6 cellular contexts compared by ENCODE assay signal in genomic region chr1:151147132-151147503, GRCh38. TPM values are rescaled to one million over a fixed set of nuclear protein-coding genes. Genes with fewer than 3 reads are reported as not detected.
DNase-seq lines count a peak whose midpoint lies in the region; ATAC-seq and TF ChIP-seq lines count a peak whose summit lies in the region.

No MANE protein-coding gene starts in this region.

- in situ Hi-C loops in IMR-90 (cut with MboI; ENCODE audit: low sequenced_read_pairs) = no loop called here

- H3K4ac ChIP-seq in IMR-90 (ENCODE audit: low read depth, low read length) = 0 out of 2 replicates have a peak overlapping the region, but pooled peaks have one; percentile 8

- ATAC-seq in IMR-90 (ENCODE audit: low read depth) = no peak
- peak; percentile 33 for ATAC-seq in omental fat pad (ENCODE audit: low FRiP score)

- peak overlapping the region; percentile 49 to 60; a peak in 2 of 4 replicates for H4K8ac ChIP-seq in IMR-90 (ENCODE audit: low read depth in 2 of 2, low read length in 2 of 2)

- H3K4me3 ChIP-seq in IMR-90 (ENCODE audit: insufficient read depth, low read depth, low read length) = peak overlapping the region; percentile 47

- BruUV-seq in IMR-90 (replicated peaks; lab: Mats Ljungman, UMichigan) = no TSS peak

- H3K27me3 ChIP-seq in IMR-90 (ENCODE audit: control insufficient read depth, insufficient read depth, low read length) = peaks cover 2% of the 10 kb centered on the region; the same call in 1 of the 2 replicates

- no peak overlapping the region for H3K18ac ChIP-seq in IMR-90 (ENCODE audit: low read depth, low read length)

- H4K91ac ChIP-seq in IMR-90 (ENCODE audit: insufficient read depth, low read depth, low read length) = no peak overlapping the region

- H2AK5ac ChIP-seq in IMR-90 (ENCODE audit: low read depth, low read length) = no peak overlapping the region

- H2AK9ac ChIP-seq in IMR-90 (replicated peaks; ENCODE audit: low read depth, low read length, poor library complexity) = peak overlapping the region; percentile 49

- TF ChIP-seq CTCF in IMR-90 (conservative IDR thresholded peaks at IDR 0.05; ENCODE audit: low read depth, low read length) (no peak), omental fat pad (IDR thresholded peaks at IDR 0.05) (no peak)

- H3K4me2 ChIP-seq in IMR-90 (ENCODE audit: low read depth, low read length) = peak overlapping the region; percentile 75

- peak overlapping the region; percentile 19; the same call in 1 of the 2 replicates for H3K27ac ChIP-seq in IMR-90 (ENCODE audit: insufficient read depth, low read length)

- H3K9me1 ChIP-seq in IMR-90 (ENCODE audit: insufficient read depth, low read length) = peaks cover 4% of the 10 kb centered on the region; the same call in 1 of the 2 replicates

- TF ChIP-seq RAD21 in IMR-90 (IDR thresholded peaks at IDR 0.05; ENCODE audit: low read length) = no peak

- no peak overlapping the region for H2BK15ac ChIP-seq in IMR-90 (ENCODE audit: low read depth, low read length)

- H3K9ac ChIP-seq in IMR-90 (ENCODE audit: low read depth, low read length) = peak overlapping the region; percentile 36

- no peak overlapping the region for H2BK120ac ChIP-seq in IMR-90 (ENCODE audit: low read depth, low read length)

- dilution Hi-C loops in IMR-90 (cut with HindIII; ENCODE audit: low sequenced_read_pairs, unreplicated experiment) = no loop called here

- CTCF ChIA-PET in IMR-90 (lab: Yijun Ruan, JAX) = no interaction called here

- H3K14ac ChIP-seq in IMR-90 (replicated peaks; ENCODE audit: low read depth, low read length) = peak overlapping the region; percentile 38; the same call in 1 of the 2 replicates

- H4K5ac ChIP-seq in IMR-90 (ENCODE audit: low read depth, low read length) = peak overlapping the region; percentile 4; the same call in 1 of the 2 replicates

- H3K79me1 ChIP-seq in IMR-90 (ENCODE audit: low read depth in 1 of 2, low read length in 2 of 2) = peaks cover 0 to 6% of the 10 kb centered on the region in 2 experiments; a peak in 1 of 4 replicates

- H2BK20ac ChIP-seq in IMR-90 (ENCODE audit: low read depth, low read length) = no peak overlapping the region

- peaks cover 5% of the 10 kb centered on the region for H3K4me1 ChIP-seq in IMR-90 (ENCODE audit: control insufficient read depth, insufficient read depth, low read length)

- H3K9me3 ChIP-seq in IMR-90 (ENCODE audit: control insufficient read depth, insufficient read depth, low read length) = no peaks in the 10 kb centered on the region

- POLR2A ChIA-PET in IMR-90 (lab: Charles Lee; ENCODE audit: unreplicated experiment) = no interaction called here

- no peak overlapping the region for H3K56ac ChIP-seq in IMR-90 (ENCODE audit: extremely low read depth, insufficient read depth, low read length)

- DNase-seq in IMR-90 (peak; percentile 9), cerebellum (ENCODE audit: low spot score) (peak; percentile 46), omental fat pad (ENCODE audit: low spot score) (no peak), OCI-M2 (lab: John Stamatoyannopoulos, UW; ENCODE audit: unreplicated experiment) (no peak), NCI-H510A treated with DMSO at 0.1 percent for 48 hours (lab: John Stamatoyannopoulos, UW) (no peak), NCI-H524 treated with DMSO at 0.1 percent for 48 hours (lab: John Stamatoyannopoulos, UW) (no peak)

- intact Hi-C loops in IMR-90 (cut with micrococcal nuclease) = loop anchor here (5.0 kb wide), 1 partner anchor 75 kb away; the partner anchor contains the start of gene GABPB2

- H3K36me3 ChIP-seq in IMR-90 (ENCODE audit: control insufficient read depth, insufficient read depth, low read length) = no peaks in the 10 kb centered on the region

- WGBS in IMR-90 (ENCODE audit: extremely low coverage in 2 of 2, insufficient read length in 1 of 2), 2 experiments = no CpG with 5 or more reads among the region's 7 CpGs

- peaks cover 5% of the 10 kb centered on the region; the same call in 1 of the 2 replicates for H4K20me1 ChIP-seq in IMR-90 (ENCODE audit: insufficient read depth, low read length)

- H2AFZ ChIP-seq in IMR-90 (replicated peaks; ENCODE audit: low read length, poor library complexity) = peak overlapping the region; percentile 83

- peak overlapping the region; percentile 24; the same call in 1 of the 2 replicates for H3K23ac ChIP-seq in IMR-90 (ENCODE audit: low read depth, low read length)

- no peak overlapping the region for H2BK5ac ChIP-seq in IMR-90 (ENCODE audit: low read depth, low read length, poor library complexity, severe bottlenecking)

- TF ChIP-seq POLR2A in IMR-90 (IDR thresholded peaks at IDR 0.05; ENCODE audit: low read depth, low read length) = no peak

TF ChIP-seq in IMR-90, 13 proteins besides CTCF, POLR2A, EP300 and RAD21:
- TF ChIP-seq FOS (IDR thresholded peaks at IDR 0.05; ENCODE audit: low read depth, low read length) (no peak), CEBPB (IDR thresholded peaks at IDR 0.05; ENCODE audit: low read depth, low read length) (peak; percentile 25; the same call in 1 of the 2 replicates)
TF ChIP-seq in IMR-90: peak in this region for 1.

RNA-seq across cellular contexts. Expression of gene SEMA6C, which starts 0.7 kb away (rescaled TPM):
- total RNA-seq in IMR-90 (2012; rRNA removed) = 0.36 and 0.56 TPM in 2 replicates
- 2.0 and 2.6 TPM in 2 replicates for polyA plus RNA-seq in IMR-90 (2012; rRNA removed)
- polyA plus RNA-seq in IMR-90 (2012; cell fraction: cytosol; rRNA removed) = 1.6 and 17.4 TPM in 2 replicates
- polyA plus RNA-seq in IMR-90 (2012; cell fraction: nucleus; rRNA removed; ENCODE audit: low replicate concordance) = 16.8 and 119 TPM in 2 replicates
- total RNA-seq in cerebellum = 21.4 TPM
- total RNA-seq in omental fat pad = 10 to 100 TPM in 1 of 4 donors, 1 to 10 TPM in 3; 2.6 to 25.5 (median 4.1) TPM

RNA-seq across cellular contexts. Expression of gene TNFAIP8L2, which starts 9.3 kb away (rescaled TPM):
- total RNA-seq in IMR-90 (2012; rRNA removed) (not detected in 2 replicates), cerebellum (1.6 TPM), omental fat pad (10 to 100 TPM in 3 of 4 donors, 1 to 10 TPM in 1; 7.6 to 16.4 (median 13.0) TPM)
- not detected in 2 replicates for polyA plus RNA-seq in IMR-90 (2012; rRNA removed)
- polyA plus RNA-seq in IMR-90 (2012; cell fraction: cytosol; rRNA removed) = not detected in 2 replicates
- polyA plus RNA-seq in IMR-90 (2012; cell fraction: nucleus; rRNA removed; ENCODE audit: low replicate concordance) = not detected in 2 replicates

RNA-seq across cellular contexts. Expression of gene LYSMD1, which starts 18.6 kb away (rescaled TPM):
- 9.2 and 10.4 TPM in 2 replicates for total RNA-seq in IMR-90 (2012; rRNA removed)
- 5.0 and 5.9 TPM in 2 replicates for polyA plus RNA-seq in IMR-90 (2012; rRNA removed)
- polyA plus RNA-seq in IMR-90 (2012; cell fraction: cytosol; rRNA removed) = 2.3 and 3.1 TPM in 2 replicates
- 2.6 and 6.2 TPM in 2 replicates for polyA plus RNA-seq in IMR-90 (2012; cell fraction: nucleus; rRNA removed; ENCODE audit: low replicate concordance)
- total RNA-seq in cerebellum = 10.6 TPM
- 10 to 100 TPM in 2 of 4 donors, 1 to 10 TPM in 2; 4.1 to 11.0 (median 9.8) TPM for total RNA-seq in omental fat pad

RNA-seq across cellular contexts. Expression of gene SCNM1, which starts 18.8 kb away (rescaled TPM):
- total RNA-seq in IMR-90 (2012; rRNA removed) (22.2 and 27.4 TPM in 2 replicates), cerebellum (16.7 TPM), omental fat pad (10 to 100 TPM; 12.0 to 24.7 (median 20.7) TPM)
- 33.2 and 35.3 TPM in 2 replicates for polyA plus RNA-seq in IMR-90 (2012; rRNA removed)
- 15.6 and 31.7 TPM in 2 replicates for polyA plus RNA-seq in IMR-90 (2012; cell fraction: cytosol; rRNA removed)
- polyA plus RNA-seq in IMR-90 (2012; cell fraction: nucleus; rRNA removed; ENCODE audit: low replicate concordance) = 20.3 and 49.2 TPM in 2 replicates

RNA-seq across cellular contexts. Expression of gene TMOD4, which starts 28.7 kb away (rescaled TPM):
- not detected in 2 replicates for total RNA-seq in IMR-90 (2012; rRNA removed)
- polyA plus RNA-seq in IMR-90 (2012; rRNA removed) = 0.22 and 0.27 TPM in 2 replicates
- polyA plus RNA-seq in IMR-90 (2012; cell fraction: cytosol; rRNA removed) = 0.12 and 0.36 TPM in 2 replicates
- polyA plus RNA-seq in IMR-90 (2012; cell fraction: nucleus; rRNA removed; ENCODE audit: low replicate concordance) = 0.63 and 0.87 TPM in 2 replicates
- not detected for total RNA-seq in cerebellum
- total RNA-seq in omental fat pad = 1 to 10 TPM in 1 of 4 donors, not detected in 3; 1.9 TPM

Comparison
In these comparisons a context has a peak if more than half of its experiments do, and no peak if none do; other contexts are left out.
1. DNase-seq: peak in IMR-90 (single experiment) and cerebellum (single experiment); none in omental fat pad (single experiment), OCI-M2 (single experiment), NCI-H510A treated with DMSO at 0.1 percent for 48 hours (single experiment) and NCI-H524 treated with DMSO at 0.1 percent for 48 hours (single experiment).